ENCODE assay signal across 9 cellular contexts in genomic region chr11:63553759-63554158, GRCh38. TPM values are rescaled to one million over a fixed set of nuclear protein-coding genes. Genes with fewer than 3 reads are reported as not detected.
DNase-seq lines count a peak whose midpoint lies in the region; ATAC-seq, FAIRE-seq and TF ChIP-seq lines count a peak whose summit lies in the region.
"Had no signal": no experiment of that assay in that cellular context is flagged by ENCODE, and none has a peak within 500 bp of the region (broad histone marks: within the 10 kb centered on the region; RNA-seq: fewer than 3 reads in every experiment).

No MANE protein-coding gene starts in this region.

- H3K27ac ChIP-seq in CD4-positive, alpha-beta memory T cell (ENCODE audit: low read depth, low read length): peak overlapping the region; percentile 62
- H3K27ac ChIP-seq in OCI-LY1 (ENCODE audit: low read depth, low read length, poor library complexity, severe bottlenecking) (peak overlapping the region; percentile 15), GM12878 (ENCODE audit: control insufficient read depth, insufficient read depth) (peak overlapping the region; percentile 70)

- RAD21 ChIA-PET in GM12878 (lab: Charles Lee; ENCODE audit: unreplicated experiment): no interaction called here

- no TSS peak for BruUV-seq in GM12878 (replicated peaks; lab: Mats Ljungman, UMichigan)

- CTCF ChIA-PET in CD4-positive, alpha-beta memory T cell (lab: Charles Lee; ENCODE audit: partially characterized antibody): interaction anchor here (1.3 to 3.7 kb wide), 5 partner anchors 10 to 75 kb away, joined by 3 to 23 read pairs (median 7); partner anchors contain the start of genes PLAAT2 and PLAAT4
- CTCF ChIA-PET in GM12878 (lab: Yijun Ruan, JAX): no interaction called here

- peak overlapping the region; percentile 37; the same call in 1 of the 2 replicates for H3K4me2 ChIP-seq in OCI-LY1 (ENCODE audit: low read length)
- peak overlapping the region; percentile 81 for H3K4me2 ChIP-seq in GM12878 (ENCODE audit: control insufficient read depth, insufficient read depth)

- TF ChIP-seq CTCF in OCI-LY1 (IDR thresholded peaks at IDR 0.05; ENCODE audit: low read length) (no peak), GM12878 (IDR thresholded peaks at IDR 0.05 in 2 of 3, conservative IDR thresholded peaks at IDR 0.05 in 1 of 3; ENCODE audit: control insufficient read depth in 2 of 3, extremely low read depth in 1 of 3, insufficient read depth in 1 of 3, low read depth in 3 of 3, low read length in 3 of 3) (no peak)

- H3K36me3 Mint-ChIP-seq in CD4-positive, alpha-beta memory T cell: no peaks in the 10 kb centered on the region

- H3K9me2 ChIP-seq in OCI-LY1 (ENCODE audit: low read depth, low read length): no peaks in the 10 kb centered on the region

- in situ Hi-C loops in GM12878 (cut with MboI): no loop called here

- SMC1A ChIA-PET in GM12878 (lab: Charles Lee; ENCODE audit: uncharacterized antibody, unreplicated experiment): interaction anchor here (0.8 kb wide), 1 partner anchor 9 kb away, joined by 4 read pairs; the partner anchor contains the start of gene PLAAT2

- WGBS in GM12878 (ENCODE audit: insufficient coverage, insufficient replicate concordance, low lambda C conversion rate, missing lambda C conversion rate): 8% methylated on average over 8 of the region's 8 CpGs

- H3K27ac Mint-ChIP-seq in CD4-positive, alpha-beta memory T cell: peak overlapping the region; percentile 84 to 98 (median 95)

- TF ChIP-seq POLR2A in GM12878 (IDR thresholded peaks at IDR 0.05; ENCODE audit: low read depth, low read length): peak; percentile 79

- peak overlapping the region; percentile 57 to 94 (median 89) for H3K4me3 Mint-ChIP-seq in CD4-positive, alpha-beta memory T cell
- H3K4me3 Mint-ChIP-seq: nephron had no signal

- peak; percentile 38 to 77 (median 52) for DNase-seq in CD4-positive, alpha-beta memory T cell
- DNase-seq in GM12878 (ENCODE audit: low read depth, low spot score) (no peak), superior temporal gyrus (ENCODE audit: extremely low spot score) (peak; percentile 6), DMS79 treated with DMSO at 0.1 percent for 48 hours (lab: John Stamatoyannopoulos, UW) (no peak), Right ventricle myocardium superior (no peak), amygdala (lab: John Stamatoyannopoulos, UW) (no peak)

- no peak for TF ChIP-seq RAD21 in GM12878 (IDR thresholded peaks at IDR 0.05; ENCODE audit: insufficient read depth, low read depth, low read length)

- ATAC-seq in GM21447 (IDR thresholded peaks at IDR 0.05; ENCODE audit: unreplicated experiment) (peak; percentile 85), GM12878 (peak; percentile 92), Right ventricle myocardium superior (ENCODE audit: poor library complexity) (no peak)

- H3K4me1 ChIP-seq in CD4-positive, alpha-beta memory T cell (ENCODE audit: insufficient read depth, low read length): peaks cover 38% of the 10 kb centered on the region
- H3K4me1 ChIP-seq in OCI-LY1 (ENCODE audit: insufficient read depth, low read length, severe bottlenecking) (peaks cover 25% of the 10 kb centered on the region), GM12878 (ENCODE audit: control insufficient read depth, insufficient read depth, low read length) (peaks cover 23% of the 10 kb centered on the region)

- H3K9ac ChIP-seq in OCI-LY1 (ENCODE audit: low read length) (no peak overlapping the region; the same call in 1 of the 2 replicates), GM12878 (ENCODE audit: control insufficient read depth, insufficient read depth, low read length) (peak overlapping the region; percentile 60)

- H2AFZ ChIP-seq in OCI-LY1 (ENCODE audit: low read length) (peak overlapping the region; percentile 21; the same call in 1 of the 2 replicates), GM12878 (ENCODE audit: control insufficient read depth, low read depth, low read length) (peak overlapping the region; percentile 80)

- peak; percentile 94 for FAIRE-seq in GM12878 (lab: Jason Lieb, UNC)

- H3K4me1 Mint-ChIP-seq in CD4-positive, alpha-beta memory T cell: peaks cover 37 to 56% (median 45%) of the 10 kb centered on the region in 4 donors

- no peaks in the 10 kb centered on the region for H3F3A ChIP-seq in OCI-LY1 (ENCODE audit: insufficient read depth, low read length)

- H3K9me3 ChIP-seq in CD4-positive, alpha-beta memory T cell (ENCODE audit: control insufficient read depth in 1 of 2, low read length in 2 of 2): no peaks in the 10 kb centered on the region
- no peaks in the 10 kb centered on the region for H3K9me3 ChIP-seq in OCI-LY1 (ENCODE audit: low read length)
- H3K9me3 ChIP-seq in GM12878 (replicated peaks; ENCODE audit: control insufficient read depth, insufficient read depth, low read length): no peaks in the 10 kb centered on the region

- H4K20me1 ChIP-seq in OCI-LY1 (ENCODE audit: insufficient read depth, low read length): no peaks in the 10 kb centered on the region
- H4K20me1 ChIP-seq in GM12878 (ENCODE audit: control insufficient read depth, insufficient read depth): no peaks in the 10 kb centered on the region

- no peaks in the 10 kb centered on the region for H3K27me3 Mint-ChIP-seq in CD4-positive, alpha-beta memory T cell

- POLR2A ChIA-PET in CD4-positive, alpha-beta memory T cell (lab: Charles Lee; ENCODE audit: partially characterized antibody): interaction anchor here (1.1 to 7.1 kb wide), 9 partner anchors 8 to 50 kb away, joined by 3 to 132 read pairs (median 9); partner anchors contain the start of gene PLAAT4
- POLR2A ChIA-PET in GM12878 (lab: Charles Lee): interaction anchor here (0.6 to 1.1 kb wide), 2 partner anchors 10 to 332 kb away, joined by 3 to 4 read pairs; no protein-coding TSS in a partner anchor

- H3K27me3 ChIP-seq in CD4-positive, alpha-beta memory T cell (ENCODE audit: insufficient read depth, low read length): no peaks in the 10 kb centered on the region
- H3K27me3 ChIP-seq in OCI-LY1 (ENCODE audit: insufficient read depth, low read length) (no peaks in the 10 kb centered on the region), GM12878 (replicated peaks in 1 of 2; ENCODE audit: control insufficient read depth in 2 of 2, insufficient read depth in 2 of 2, low read length in 1 of 2) (no peaks in the 10 kb centered on the region)

- intact Hi-C loops in CD4-positive, alpha-beta memory T cell (cut with micrococcal nuclease): loop anchor here (2.0 kb wide), 1 partner anchor 17 kb away; the partner anchor contains the start of gene PLAAT4
- intact Hi-C loops in GM12878 (cut with micrococcal nuclease; ENCODE audit: unreplicated experiment) (no loop called here), Right ventricle myocardium superior (cut with DNase I) (no loop called here)

- H3K36me3 ChIP-seq in CD4-positive, alpha-beta memory T cell (ENCODE audit: insufficient read depth, low read length): no peaks in the 10 kb centered on the region
- H3K36me3 ChIP-seq in OCI-LY1 (ENCODE audit: insufficient read depth, low read length) (no peaks in the 10 kb centered on the region), GM12878 (ENCODE audit: control insufficient read depth in 2 of 2, insufficient read depth in 2 of 2, low read length in 1 of 2) (no peaks in the 10 kb centered on the region)

- TF ChIP-seq EP300 in GM12878 (IDR thresholded peaks at IDR 0.05; ENCODE audit: borderline replicate concordance in 1 of 2, control insufficient read depth in 1 of 2, low read depth in 2 of 2, low read length in 2 of 2): no peak

- peak overlapping the region in 1 of 2 donors; percentile 53 for H3K4me3 ChIP-seq in CD4-positive, alpha-beta memory T cell (ENCODE audit: low read length in 2 of 2)
- H3K4me3 ChIP-seq in OCI-LY1 (ENCODE audit: low read depth, low read length, poor library complexity, severe bottlenecking) (no peak overlapping the region), GM12878 (no peak overlapping the region; the same call in 1 of the 2 replicates)

- H3K9me3 Mint-ChIP-seq in CD4-positive, alpha-beta memory T cell: no peaks in the 10 kb centered on the region

- no peaks in the 10 kb centered on the region for H3K79me2 ChIP-seq in OCI-LY1 (ENCODE audit: insufficient read depth, low read length)
- no peaks in the 10 kb centered on the region for H3K79me2 ChIP-seq in GM12878 (ENCODE audit: control insufficient read depth, insufficient read depth, low read length)

RNA-seq across cellular contexts. Expression of gene PLAAT2, which starts 9.4 kb away (rescaled TPM):
- not detected for total RNA-seq in CD4-positive, alpha-beta memory T cell
- under 1 TPM in 1 of 2 donors, not detected in 1; 0.48 TPM for polyA plus RNA-seq in CD4-positive, alpha-beta memory T cell
- total RNA-seq in GM12878 (2013; cell fraction: nucleolus; rRNA removed): 1.1 and 1.7 TPM in 2 replicates
- total RNA-seq in GM12878 (2014; rRNA removed) (8.2 and 8.5 TPM in 2 replicates), GM12878 (2014; rRNA removed; fragmentation: Illumina TruSeq; extraction: Trizol) (8.2 and 8.6 TPM in 2 replicates), GM12878 (2021) (4.6 and 5.2 TPM in 2 replicates), Right ventricle myocardium superior (0.73 TPM)
- 21.4 TPM for polyA plus RNA-seq in GM12878 (2011; ENCODE audit: low read depth)
- polyA plus RNA-seq in GM12878 (2011; rRNA removed) (2.5 and 4.6 TPM in 2 replicates), GM12878 (2014; fragmentation: Illumina TruSeq; extraction: Trizol) (10.8 and 13.4 TPM in 2 replicates), GM12878 (2014; fragmentation: Nextera tagmentation; extraction: Ambion mirVana) (10 to 100 TPM; 15.7 to 25.9 TPM), GM12878 (2014; rRNA removed) (10.9 and 11.5 TPM in 2 replicates), GM12878 (2016; fragmentation: Nextera tagmentation; extraction: Ambion mirVana) (1 to 10 TPM; 5.6 to 5.9 TPM)
- polyA plus RNA-seq in GM12878 (2011; cell fraction: cytosol; rRNA removed): 4.8 and 7.6 TPM in 2 replicates
- polyA plus RNA-seq in GM12878 (2011; cell fraction: nucleus; rRNA removed): 2.0 and 2.5 TPM in 2 replicates
- 6.3 and 17.6 TPM in 2 replicates for polyA plus RNA-seq in GM12878 (2012)
- polyA minus RNA-seq in GM12878 (2011; rRNA and poly(A)+ RNA removed): 1.8 and 3.9 TPM in 2 replicates
- polyA minus RNA-seq in GM12878 (2011; cell fraction: cytosol; rRNA and poly(A)+ RNA removed): not detected in 2 replicates
- not detected in 2 replicates for polyA minus RNA-seq in GM12878 (2011; cell fraction: nucleus; rRNA and poly(A)+ RNA removed)

RNA-seq across cellular contexts. Expression of gene PLAAT4, which starts 17.2 kb away (rescaled TPM):
- total RNA-seq in CD4-positive, alpha-beta memory T cell: 100 to 1,000 TPM; 152 to 167 TPM
- polyA plus RNA-seq in CD4-positive, alpha-beta memory T cell: 100 to 1,000 TPM; 387 to 416 TPM
- total RNA-seq in GM12878 (2013; cell fraction: nucleolus; rRNA removed): 3.1 and 3.6 TPM in 2 replicates
- 12.3 and 13.0 TPM in 2 replicates for total RNA-seq in GM12878 (2014; rRNA removed)
- total RNA-seq in GM12878 (2014; rRNA removed; fragmentation: Illumina TruSeq; extraction: Trizol): 11.3 and 13.4 TPM in 2 replicates
- 9.9 and 12.6 TPM in 2 replicates for total RNA-seq in GM12878 (2021)
- 23.0 TPM for polyA plus RNA-seq in GM12878 (2011; ENCODE audit: low read depth)
- 8.1 and 15.5 TPM in 2 replicates for polyA plus RNA-seq in GM12878 (2011; rRNA removed)
- 14.9 and 15.1 TPM in 2 replicates for polyA plus RNA-seq in GM12878 (2011; cell fraction: cytosol; rRNA removed)
- 5.3 and 6.3 TPM in 2 replicates for polyA plus RNA-seq in GM12878 (2011; cell fraction: nucleus; rRNA removed)
- 21.2 and 23.6 TPM in 2 replicates for polyA plus RNA-seq in GM12878 (2012)
- polyA plus RNA-seq in GM12878 (2014; fragmentation: Illumina TruSeq; extraction: Trizol): 11.8 and 12.2 TPM in 2 replicates
- 10 to 100 TPM; 23.7 to 34.3 TPM for polyA plus RNA-seq in GM12878 (2014; fragmentation: Nextera tagmentation; extraction: Ambion mirVana)
- 13.3 and 13.5 TPM in 2 replicates for polyA plus RNA-seq in GM12878 (2014; rRNA removed)
- 1 to 10 TPM; 6.0 to 7.1 TPM for polyA plus RNA-seq in GM12878 (2016; fragmentation: Nextera tagmentation; extraction: Ambion mirVana)
- polyA minus RNA-seq in GM12878 (2011; rRNA and poly(A)+ RNA removed): 5.6 and 7.2 TPM in 2 replicates
- 1.8 and 4.1 TPM in 2 replicates for polyA minus RNA-seq in GM12878 (2011; cell fraction: cytosol; rRNA and poly(A)+ RNA removed)
- 0.48 and 1.1 TPM in 2 replicates for polyA minus RNA-seq in GM12878 (2011; cell fraction: nucleus; rRNA and poly(A)+ RNA removed)
- 28.3 TPM for total RNA-seq in Right ventricle myocardium superior

RNA-seq across cellular contexts. Expression of gene LGALS12, which starts 47.9 kb away (rescaled TPM):
- not detected for total RNA-seq in CD4-positive, alpha-beta memory T cell
- polyA plus RNA-seq in CD4-positive, alpha-beta memory T cell: not detected
- not detected in 2 replicates for total RNA-seq in GM12878 (2013; cell fraction: nucleolus; rRNA removed)
- total RNA-seq in GM12878 (2014; rRNA removed): not detected in 2 replicates
- not detected in 2 replicates for total RNA-seq in GM12878 (2014; rRNA removed; fragmentation: Illumina TruSeq; extraction: Trizol)
- total RNA-seq in GM12878 (2021): not detected in 2 replicates
- not detected for polyA plus RNA-seq in GM12878 (2011; ENCODE audit: low read depth)
- not detected in 2 replicates for polyA plus RNA-seq in GM12878 (2011; rRNA removed)
- not detected in 2 replicates for polyA plus RNA-seq in GM12878 (2011; cell fraction: cytosol; rRNA removed)
- not detected in 2 replicates for polyA plus RNA-seq in GM12878 (2011; cell fraction: nucleus; rRNA removed)
- polyA plus RNA-seq in GM12878 (2012): not detected in 2 replicates
- polyA plus RNA-seq in GM12878 (2014; fragmentation: Illumina TruSeq; extraction: Trizol): not detected in 2 replicates
- polyA plus RNA-seq in GM12878 (2014; fragmentation: Nextera tagmentation; extraction: Ambion mirVana): not detected
- not detected in 2 replicates for polyA plus RNA-seq in GM12878 (2014; rRNA removed)
- polyA plus RNA-seq in GM12878 (2016; fragmentation: Nextera tagmentation; extraction: Ambion mirVana): not detected
- not detected in 2 replicates for polyA minus RNA-seq in GM12878 (2011; rRNA and poly(A)+ RNA removed)
- polyA minus RNA-seq in GM12878 (2011; cell fraction: cytosol; rRNA and poly(A)+ RNA removed): not detected in 2 replicates
- polyA minus RNA-seq in GM12878 (2011; cell fraction: nucleus; rRNA and poly(A)+ RNA removed): not detected in 2 replicates
- total RNA-seq in Right ventricle myocardium superior: 1.2 TPM

Comparison
In these comparisons a context has a peak if more than half of its experiments do, and no peak if none do; other contexts are left out.
1. DNase-seq: peak in CD4-positive, alpha-beta memory T cell (5 of 5) and superior temporal gyrus (single experiment); none in GM12878 (single experiment), DMS79 treated with DMSO at 0.1 percent for 48 hours (single experiment), Right ventricle myocardium superior (single experiment) and amygdala (0 of 56).
2. H3K27ac ChIP-seq: peak in every context shown above with its lines; median percentile 70 in GM12878; 62 in CD4-positive, alpha-beta memory T cell; 15 in OCI-LY1.